Comparison of ENCODE assay signal across 26 cellular contexts in genomic region chr1:62765981-62766380, GRCh38.
"Had no signal": no experiment of that assay in that cellular context is flagged by ENCODE, and none has a peak within 500 bp of the region (broad histone marks: within the 10 kb centered on the region; RNA-seq: fewer than 3 reads in every experiment).

No MANE protein-coding gene starts in this region.

- FAIRE-seq: endothelial cell of umbilical vein had no signal

- H3K9me3 Mint-ChIP-seq: activated CD4-positive, alpha-beta memory T cell treated with anti-CD3 and anti-CD28 coated beads, Interleukin-2, amount 10 ng/mL, durations not matched to agents 7 days and 5 days; activated CD4-positive, alpha-beta T cell treated with anti-CD3 and anti-CD28 coated beads, Interleukin-2, amount 10 ng/mL, durations not matched to agents 7 days and 5 days; activated T-cell treated with anti-CD3 and anti-CD28 coated beads, Interleukin-2, amount 50 U/mL, for 24 hours; effector memory CD8-positive, alpha-beta T cell; immature natural killer cell; stimulated activated naive CD8-positive, alpha-beta T cell treated with anti-CD3 and anti-CD28 coated beads, Interleukin-15, amount 100 ng/mL, for 72 hours had no signal

- H3K36me3 ChIP-seq: brain microvascular endothelial cell, gastroesophageal sphincter, WERI-Rb-1 had no signal

- ATAC-seq: effector memory CD8-positive, alpha-beta T cell; gastroesophageal sphincter; left colon; naive thymus-derived CD8-positive, alpha-beta T cell; right cardiac atrium; stimulated activated naive CD8-positive, alpha-beta T cell treated with anti-CD3 and anti-CD28 coated beads, Interleukin-15, amount 100 ng/mL, for 72 hours; T-helper 17 cell had no signal

- DNase-seq: activated CD4-positive, alpha-beta memory T cell treated with anti-CD3 and anti-CD28 coated beads, Interleukin-2, amount 10 ng/mL, durations not matched to agents 7 days and 5 days; activated CD4-positive, alpha-beta T cell treated with anti-CD3 and anti-CD28 coated beads, Interleukin-2, amount 10 ng/mL, durations not matched to agents 7 days and 5 days; activated CD4-positive, CD25-positive, alpha-beta regulatory T cell treated with anti-CD3 and anti-CD28 coated beads, Interleukin-2, amount 50 U/mL, for 72 hours; activated CD8-positive, alpha-beta memory T cell treated with anti-CD3 and anti-CD28 coated beads, Interleukin-2, amount 50 U/mL, for 48 hours; activated gamma-delta T cell treated with Interleukin-2 at 50 U/mL for 16 hours; activated naive CD4-positive, alpha-beta T cell treated with anti-CD3 and anti-CD28 coated beads, Interleukin-2, amount 50 U/mL, for 16 hours; activated T-cell treated with anti-CD3 and anti-CD28 coated beads, Interleukin-2, amount 50 U/mL, for 24 hours; amniotic stem cell; brain microvascular endothelial cell; effector memory CD8-positive, alpha-beta T cell; immature natural killer cell; kidney; left colon; midbrain; naive thymus-derived CD8-positive, alpha-beta T cell; right cardiac atrium; stimulated activated CD4-positive, alpha-beta T cell treated with anti-CD3 and anti-CD28 coated beads, Interleukin-2, amount 100 ng/mL, for 48 hours; stimulated activated naive CD8-positive, alpha-beta T cell treated with anti-CD3 and anti-CD28 coated beads, Interleukin-15, amount 100 ng/mL, for 72 hours; substantia nigra; T-helper 17 cell; T1000; WERI-Rb-1 had no signal

- H3K27me3 ChIP-seq: brain microvascular endothelial cell, gastroesophageal sphincter, hepatocyte had no signal

- H3K4me2 ChIP-seq: hepatocyte had no signal

- H3K27ac Mint-ChIP-seq: activated CD4-positive, alpha-beta memory T cell treated with anti-CD3 and anti-CD28 coated beads, Interleukin-2, amount 10 ng/mL, durations not matched to agents 7 days and 5 days; activated CD4-positive, alpha-beta T cell treated with anti-CD3 and anti-CD28 coated beads, Interleukin-2, amount 10 ng/mL, durations not matched to agents 7 days and 5 days; activated T-cell treated with anti-CD3 and anti-CD28 coated beads, Interleukin-2, amount 50 U/mL, for 24 hours; effector memory CD8-positive, alpha-beta T cell; immature natural killer cell; naive thymus-derived CD8-positive, alpha-beta T cell; stimulated activated naive CD8-positive, alpha-beta T cell treated with anti-CD3 and anti-CD28 coated beads, Interleukin-15, amount 100 ng/mL, for 72 hours; T-helper 17 cell had no signal

- H3K4me3 Mint-ChIP-seq: activated CD4-positive, alpha-beta memory T cell treated with anti-CD3 and anti-CD28 coated beads, Interleukin-2, amount 10 ng/mL, durations not matched to agents 7 days and 5 days; activated CD4-positive, alpha-beta T cell treated with anti-CD3 and anti-CD28 coated beads, Interleukin-2, amount 10 ng/mL, durations not matched to agents 7 days and 5 days; activated T-cell treated with anti-CD3 and anti-CD28 coated beads, Interleukin-2, amount 50 U/mL, for 24 hours; effector memory CD8-positive, alpha-beta T cell; immature natural killer cell; naive thymus-derived CD8-positive, alpha-beta T cell; stimulated activated naive CD8-positive, alpha-beta T cell treated with anti-CD3 and anti-CD28 coated beads, Interleukin-15, amount 100 ng/mL, for 72 hours; T-helper 17 cell had no signal

- H3K79me2 ChIP-seq: hepatocyte had no signal

- H3K27me3 Mint-ChIP-seq: stimulated activated naive CD8-positive, alpha-beta T cell treated with anti-CD3 and anti-CD28 coated beads, Interleukin-15, amount 100 ng/mL, for 72 hours had no signal

- H3K9me3 ChIP-seq: gastroesophageal sphincter had no signal

- H2AFZ ChIP-seq: hepatocyte had no signal

- H3K4me3 ChIP-seq: coronary artery, gastroesophageal sphincter, hepatocyte had no signal

- H3K27ac ChIP-seq: brain microvascular endothelial cell, coronary artery, gastroesophageal sphincter, hepatocyte, WERI-Rb-1 had no signal

- H3K36me3 Mint-ChIP-seq: immature natural killer cell; naive thymus-derived CD8-positive, alpha-beta T cell had no signal

- H3K4me1 ChIP-seq: gastroesophageal sphincter had no signal

- H3K4me1 Mint-ChIP-seq: activated CD4-positive, alpha-beta memory T cell treated with anti-CD3 and anti-CD28 coated beads, Interleukin-2, amount 10 ng/mL, durations not matched to agents 7 days and 5 days; activated CD4-positive, alpha-beta T cell treated with anti-CD3 and anti-CD28 coated beads, Interleukin-2, amount 10 ng/mL, durations not matched to agents 7 days and 5 days; immature natural killer cell; naive thymus-derived CD8-positive, alpha-beta T cell; stimulated activated naive CD8-positive, alpha-beta T cell treated with anti-CD3 and anti-CD28 coated beads, Interleukin-15, amount 100 ng/mL, for 72 hours; T-helper 17 cell had no signal
